In the genomic region with DNA sequence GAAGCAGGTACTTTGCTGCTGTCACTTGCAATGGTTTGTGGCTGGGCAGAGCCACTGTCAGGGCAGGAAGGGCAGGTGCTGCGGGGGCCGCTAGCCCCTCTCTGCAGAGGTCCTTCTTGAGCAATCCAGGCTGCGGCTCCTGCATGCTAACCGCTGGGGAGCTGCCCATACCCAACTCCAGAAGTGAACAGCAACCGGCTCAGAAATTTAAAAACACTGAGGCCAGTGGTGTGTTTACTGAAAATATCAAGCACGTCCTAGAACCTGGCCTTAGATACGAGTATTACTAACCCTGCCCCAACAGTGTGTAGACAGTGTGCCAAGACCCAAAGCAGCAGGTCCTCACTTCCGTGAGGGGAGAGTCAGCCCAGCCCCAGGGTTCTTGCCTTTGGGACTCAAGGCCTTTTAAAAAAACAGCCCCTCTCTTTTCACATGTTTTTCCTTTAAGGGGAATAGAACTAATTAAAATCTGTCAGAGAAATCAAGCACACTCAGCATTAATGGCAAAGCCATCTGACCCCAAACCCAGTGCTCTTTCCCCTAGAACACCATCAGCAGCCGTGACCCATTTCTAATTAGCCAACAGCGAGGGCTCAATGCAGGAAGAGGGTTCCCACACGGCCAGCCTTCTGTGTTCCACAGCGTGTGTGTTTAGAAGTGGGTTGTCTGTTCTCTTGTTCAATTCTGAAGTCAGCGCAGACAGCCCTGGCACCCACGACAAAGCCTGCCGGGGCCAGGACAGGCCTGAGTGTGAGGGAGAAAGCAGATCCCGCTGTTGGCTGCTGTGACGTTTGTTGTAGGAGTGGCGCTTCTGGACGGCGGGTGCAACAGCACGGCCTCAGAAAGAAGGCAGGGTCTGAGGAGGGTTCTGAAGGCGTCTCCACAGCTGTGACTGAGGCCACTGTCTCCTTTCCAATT, we compare ENCODE assay signal across 9 cellular contexts.
DNase-seq lines count a peak whose midpoint lies in the region; ATAC-seq and TF ChIP-seq lines count a peak whose summit lies in the region.
"Had no signal": no experiment of that assay in that cellular context is flagged by ENCODE, and none has a peak within 500 bp of the region (broad histone marks: within the 10 kb centered on the region; RNA-seq: fewer than 3 reads in every experiment).

No MANE protein-coding gene starts in this region.

- H3K9me2 ChIP-seq in MM.1S (replicated peaks; ENCODE audit: insufficient read depth, low read length) = no peaks in the 10 kb centered on the region

- H3K9me3 Mint-ChIP-seq in immature natural killer cell = no peaks in the 10 kb centered on the region

- peak overlapping the region; percentile 42 for H3K27ac ChIP-seq in DND-41 (ENCODE audit: low read length)
- H3K27ac ChIP-seq in ascending aorta = peak overlapping the region; percentile 84 to 88
- no peak overlapping the region for H3K27ac ChIP-seq in MM.1S (ENCODE audit: low read length)

- peaks cover 27 to 40% of the 10 kb centered on the region in 2 donors for H3K4me1 Mint-ChIP-seq in immature natural killer cell

- H4K20me1 ChIP-seq in DND-41 (ENCODE audit: insufficient read depth, low read length) (no peaks in the 10 kb centered on the region), MM.1S (ENCODE audit: insufficient read depth, low read length) (no peaks in the 10 kb centered on the region)

- H3K9me3 ChIP-seq in DND-41 (ENCODE audit: insufficient read depth, low read length, severe bottlenecking) (no peaks in the 10 kb centered on the region), ascending aorta (no peaks in the 10 kb centered on the region), MM.1S (replicated peaks; ENCODE audit: insufficient read depth, low read length) (no peaks in the 10 kb centered on the region)

- H3K4me3 ChIP-seq in DND-41 (ENCODE audit: low read depth in 1 of 2, low read length in 2 of 2) (no peak overlapping the region), ascending aorta (peak overlapping the region in 1 of 2 donors; percentile 27), MM.1S (ENCODE audit: low read length) (no peak overlapping the region)

- intact Hi-C loops in ascending aorta (cut with DNase I) = loop anchor here (2.0 kb wide), 1 partner anchor 37 kb away; no protein-coding TSS in a partner anchor

- H3K9ac ChIP-seq in DND-41 (ENCODE audit: low read depth, low read length) (no peak overlapping the region), MM.1S (ENCODE audit: low read length) (no peak overlapping the region)

- peaks cover 44% of the 10 kb centered on the region for H3K36me3 ChIP-seq in DND-41 (ENCODE audit: insufficient read depth, low read length)
- no peaks in the 10 kb centered on the region for H3K36me3 ChIP-seq in ascending aorta
- H3K36me3 ChIP-seq in MM.1S (replicated peaks; ENCODE audit: insufficient read depth, low read length) = no peaks in the 10 kb centered on the region

- H3K79me2 ChIP-seq in DND-41 (ENCODE audit: insufficient read depth, low read length) = peaks cover 31% of the 10 kb centered on the region
- H3K79me2 ChIP-seq in MM.1S (ENCODE audit: low read length) = no peaks in the 10 kb centered on the region

- peak overlapping the region; percentile 25 to 86 (median 80) for H3K27ac Mint-ChIP-seq in immature natural killer cell

- peaks cover 22% of the 10 kb centered on the region for H3K4me1 ChIP-seq in DND-41 (ENCODE audit: insufficient read depth, low read length)
- H3K4me1 ChIP-seq in ascending aorta = peaks cover 16 to 27% of the 10 kb centered on the region in 2 donors
- no peaks in the 10 kb centered on the region for H3K4me1 ChIP-seq in MM.1S (ENCODE audit: low read length)

- peak overlapping the region; percentile 12 to 59 (median 30) for H3K4me3 Mint-ChIP-seq in immature natural killer cell

- no peaks in the 10 kb centered on the region for H3F3A ChIP-seq in MM.1S (ENCODE audit: insufficient read depth, low read length)

- H3K27me3 ChIP-seq in DND-41 (ENCODE audit: insufficient read depth, low read length, poor library complexity) (no peaks in the 10 kb centered on the region), ascending aorta (no peaks in the 10 kb centered on the region), MM.1S (replicated peaks; ENCODE audit: insufficient read depth, low read length) (no peaks in the 10 kb centered on the region)

- H2AFZ ChIP-seq in DND-41 (ENCODE audit: low read depth, low read length) = no peak overlapping the region
- no peak overlapping the region for H2AFZ ChIP-seq in MM.1S (ENCODE audit: low read length)

- TF ChIP-seq CTCF in DND-41 (IDR thresholded peaks at IDR 0.05; ENCODE audit: borderline replicate concordance, extremely low read depth, low read length, poor library complexity, severe bottlenecking) (no peak), ascending aorta (IDR thresholded peaks at IDR 0.05) (no peak), MM.1S (IDR thresholded peaks at IDR 0.05; ENCODE audit: low read length) (no peak)

- DNase-seq in DND-41 = peak; percentile 20
- peak in 1 of 2 donors; percentile 81 for DNase-seq in ascending aorta (ENCODE audit: low spot score in 2 of 2)
- DNase-seq in immature natural killer cell = peak in 2 of 3 donors; percentile 7 to 20
- peak; percentile 44 for DNase-seq in putamen (ENCODE audit: low spot score)
- DNase-seq in NCI-H446 treated with DMSO at 0.1 percent for 48 hours (lab: John Stamatoyannopoulos, UW) = no peak
- DNase-seq in MM.1S = no peak
- DNase-seq: effector CD4-positive, alpha-beta T cell had no signal

- H3K4me2 ChIP-seq in DND-41 (ENCODE audit: insufficient read depth, low read length) = no peak overlapping the region
- H3K4me2 ChIP-seq in MM.1S (ENCODE audit: low read depth, low read length) = no peak overlapping the region

- peaks cover 0 to 4% (median 0%) of the 10 kb centered on the region in 3 donors for H3K36me3 Mint-ChIP-seq in immature natural killer cell

- ATAC-seq in DND-41 (ENCODE audit: insufficient read depth, low read depth) (peak; percentile 32; the same call in 2 of the 3 replicates), GM18519 (IDR thresholded peaks at IDR 0.05; ENCODE audit: low FRiP score, unreplicated experiment) (no peak), GM18502 (IDR thresholded peaks at IDR 0.05; ENCODE audit: poor library complexity, unreplicated experiment) (no peak)

- H3K27me3 Mint-ChIP-seq in immature natural killer cell (ENCODE audit: low read depth in 3 of 3) = peaks cover 0 to 1% (median 0%) of the 10 kb centered on the region in 3 donors

Comparison
In these comparisons a context has a peak if more than half of its experiments do, and no peak if none do; other contexts are left out.
1. DNase-seq: peak in DND-41 (single experiment), immature natural killer cell (2 of 3) and putamen (single experiment); none in NCI-H446 treated with DMSO at 0.1 percent for 48 hours (single experiment) and MM.1S (single experiment).